In genomic region chrX:8672176-8672575, GRCh38 we compare ENCODE assay signal across 1 cellular context.
TF ChIP-seq lines count a peak whose summit lies in the region.

No MANE protein-coding gene starts in this region.

TF ChIP-seq in HepG2, 621 proteins besides CTCF, POLR2A, EP300 and RAD21 (continued from another document):
- TF ChIP-seq ZBED4 (CRISPR knock-in tag; IDR thresholded peaks at IDR 0.05; ENCODE audit: borderline replicate concordance) (no peak), JUNB (CRISPR knock-in tag; IDR thresholded peaks at IDR 0.05; ENCODE audit: borderline replicate concordance) (no peak), ZNF589 (CRISPR knock-in tag; conservative IDR thresholded peaks at IDR 0.05) (no peak), CCAR2 (optimal IDR thresholded peaks at IDR 0.05; ENCODE audit: low read depth, low read length) (no peak), HNF4A (CRISPR knock-in tag; IDR thresholded peaks at IDR 0.05) (no peak), ZNF260 (CRISPR knock-in tag; IDR thresholded peaks at IDR 0.05; ENCODE audit: borderline replicate concordance, low read depth) (no peak), ZSCAN30 (CRISPR knock-in tag; IDR thresholded peaks at IDR 0.05) (no peak), ZNF704 (CRISPR knock-in tag; IDR thresholded peaks at IDR 0.05; ENCODE audit: borderline replicate concordance) (no peak), IKZF1 (IDR thresholded peaks at IDR 0.05) (no peak), ZNF414 (CRISPR knock-in tag; IDR thresholded peaks at IDR 0.05) (no peak), ZNF574 (CRISPR knock-in tag; IDR thresholded peaks at IDR 0.05) (no peak), ZNF496 (CRISPR knock-in tag; IDR thresholded peaks at IDR 0.05; ENCODE audit: insufficient replicate concordance) (no peak)
